19 cellular contexts compared by ENCODE assay signal in genomic region chr12:78398750-78399149, GRCh38.
DNase-seq lines count a peak whose midpoint lies in the region; ATAC-seq, FAIRE-seq and TF ChIP-seq lines count a peak whose summit lies in the region.
"Had no signal": no experiment of that assay in that cellular context is flagged by ENCODE, and none has a peak within 500 bp of the region (broad histone marks: within the 10 kb centered on the region; RNA-seq: fewer than 3 reads in every experiment).

No MANE protein-coding gene starts in this region.

- H3K27me3 ChIP-seq in mesenchymal stem cell (ENCODE audit: control insufficient read depth in 1 of 2, insufficient read depth in 1 of 2, low read length in 2 of 2) (peaks cover 0 to 3% of the 10 kb centered on the region in 2 experiments), ovary (no peaks in the 10 kb centered on the region)

- H3K79me1 ChIP-seq in mesenchymal stem cell (replicated peaks; ENCODE audit: low read length, poor library complexity, severe bottlenecking): no peaks in the 10 kb centered on the region

- no peak overlapping the region for H3K4ac ChIP-seq in mesenchymal stem cell (ENCODE audit: low read depth in 1 of 2, low read length in 2 of 2)

- no peak overlapping the region for H4K8ac ChIP-seq in mesenchymal stem cell (ENCODE audit: low read length)

- intact Hi-C loops in activated CD4-positive, alpha-beta T cell treated with anti-CD3 and anti-CD28 coated beads for 36 hours (cut with DNase I, micrococcal nuclease): no loop called here
- intact Hi-C loops in ovary (cut with DNase I): no loop called here

- POLR2A ChIA-PET in activated CD4-positive, alpha-beta T cell treated with anti-CD3 and anti-CD28 coated beads for 36 hours (lab: Charles Lee): no interaction called here

- H3K14ac ChIP-seq in mesenchymal stem cell (ENCODE audit: low read length in 2 of 2): no peak overlapping the region

- H3K9ac ChIP-seq in mesenchymal stem cell (ENCODE audit: low read length): no peak overlapping the region

- no peak overlapping the region for H4K91ac ChIP-seq in mesenchymal stem cell (ENCODE audit: low read length)

- no peak overlapping the region for H2BK120ac ChIP-seq in mesenchymal stem cell (ENCODE audit: low read depth, low read length)

- H3K4me1 ChIP-seq in mesenchymal stem cell (ENCODE audit: control insufficient read depth, insufficient read depth, low read depth, low read length): peaks cover 2% of the 10 kb centered on the region
- no peaks in the 10 kb centered on the region for H3K4me1 ChIP-seq in ovary (ENCODE audit: insufficient read depth)

- H3K18ac ChIP-seq in mesenchymal stem cell (ENCODE audit: low read depth in 1 of 2, low read length in 2 of 2): no peak overlapping the region

- no peak overlapping the region for H2BK15ac ChIP-seq in mesenchymal stem cell (ENCODE audit: low read depth, poor library complexity, severe bottlenecking)

- TF ChIP-seq EP300 in ovary (IDR thresholded peaks at IDR 0.05): no peak

- no peaks in the 10 kb centered on the region for H3K9me3 ChIP-seq in mesenchymal stem cell (ENCODE audit: control insufficient read depth, low read length)
- no peaks in the 10 kb centered on the region for H3K9me3 ChIP-seq in ovary

- no peak overlapping the region for H3K27ac Mint-ChIP-seq in activated CD4-positive, alpha-beta T cell treated with anti-CD3 and anti-CD28 coated beads for 36 hours

- H3K36me3 ChIP-seq in mesenchymal stem cell (ENCODE audit: control insufficient read depth in 1 of 2, insufficient read depth in 2 of 2, low read depth in 1 of 2, low read length in 2 of 2) (no peaks in the 10 kb centered on the region), ovary (no peaks in the 10 kb centered on the region)

- ATAC-seq in activated CD4-positive, alpha-beta T cell treated with anti-CD3 and anti-CD28 coated beads for 36 hours: no peak
- no peak for ATAC-seq in omental fat pad (ENCODE audit: low FRiP score)
- ATAC-seq: GM12878 had no signal

- H2AK5ac ChIP-seq in mesenchymal stem cell (ENCODE audit: low read length, severe bottlenecking): no peak overlapping the region

- no peak overlapping the region for H2BK12ac ChIP-seq in mesenchymal stem cell (ENCODE audit: low read length in 2 of 2)

- CTCF ChIA-PET in activated CD4-positive, alpha-beta T cell treated with anti-CD3 and anti-CD28 coated beads for 36 hours (lab: Charles Lee): no interaction called here

- WGBS in mesenchymal stem cell: 8% methylated on average over 2 of the region's 2 CpGs
- WGBS in ovary, 3 donors: 92 to 97% (median 97%) methylated on average over 2 of the region's 2 CpGs

- H3K23ac ChIP-seq in mesenchymal stem cell (ENCODE audit: low read length in 2 of 2): no peak overlapping the region

- FAIRE-seq in RCC 7860 (lab: Jason Lieb, UNC): peak; percentile 94
- no peak for FAIRE-seq in GM19239 (lab: Jason Lieb, UNC)
- FAIRE-seq: GM12878, H1 had no signal

- H3K36me3 Mint-ChIP-seq in activated CD4-positive, alpha-beta T cell treated with anti-CD3 and anti-CD28 coated beads for 36 hours (ENCODE audit: low read depth): no peaks in the 10 kb centered on the region

- H3K27ac ChIP-seq in mesenchymal stem cell (ENCODE audit: low read length, poor library complexity, severe bottlenecking) (no peak overlapping the region), ovary (no peak overlapping the region)

- no peak overlapping the region for H2BK5ac ChIP-seq in mesenchymal stem cell (ENCODE audit: low read depth, low read length, poor library complexity, severe bottlenecking)

- no peaks in the 10 kb centered on the region for H3K27me3 Mint-ChIP-seq in activated CD4-positive, alpha-beta T cell treated with anti-CD3 and anti-CD28 coated beads for 36 hours

- H2AFZ ChIP-seq in mesenchymal stem cell (ENCODE audit: low read depth, low read length): no peak overlapping the region

- H3K4me2 ChIP-seq in mesenchymal stem cell (ENCODE audit: low read length, poor library complexity, severe bottlenecking): no peak overlapping the region

- no peak for TF ChIP-seq POLR2A in ovary (IDR thresholded peaks at IDR 0.05)

- H3K4me3 Mint-ChIP-seq in activated CD4-positive, alpha-beta T cell treated with anti-CD3 and anti-CD28 coated beads for 36 hours: no peak overlapping the region

- peak; percentile 8 for DNase-seq in EL
- DNase-seq in RCC 7860 (ENCODE audit: low spot score): peak; percentile 78
- DNase-seq in choroid plexus epithelial cell (ENCODE audit: low read depth): peak; percentile 23
- DNase-seq in mesenchymal stem cell: peak; percentile 78
- no peak for DNase-seq in activated CD4-positive, alpha-beta T cell treated with anti-CD3 and anti-CD28 coated beads for 36 hours
- DNase-seq in GM19239 (ENCODE audit: insufficient read length, low spot score): no peak
- no peak for DNase-seq in ovary
- no peak for DNase-seq in omental fat pad (ENCODE audit: low spot score)
- DNase-seq: DMS79, GDM1, KBM-7, NCI-H1092 treated with DMSO at 0.1 percent for 48 hours, NCI-H1694 treated with DMSO at 0.1 percent for 48 hours, NCI-H2107, NCI-H524 treated with DMSO at 0.1 percent for 48 hours, SIG-M5, SW 1271 had no signal

- TF ChIP-seq CTCF in choroid plexus epithelial cell (conservative IDR thresholded peaks at IDR 0.05; ENCODE audit: low read depth, low read length): no peak
- TF ChIP-seq CTCF in ovary (IDR thresholded peaks at IDR 0.05): no peak
- TF ChIP-seq CTCF in omental fat pad (IDR thresholded peaks at IDR 0.05): no peak

- H3K4me3 ChIP-seq in choroid plexus epithelial cell (ENCODE audit: low read depth, low read length) (no peak overlapping the region), mesenchymal stem cell (ENCODE audit: insufficient read depth in 1 of 2, low read depth in 1 of 2, low read length in 2 of 2) (no peak overlapping the region), ovary (no peak overlapping the region)
- H3K4me3 ChIP-seq: GM12878 had no signal

- H3K4me1 Mint-ChIP-seq in activated CD4-positive, alpha-beta T cell treated with anti-CD3 and anti-CD28 coated beads for 36 hours: no peaks in the 10 kb centered on the region

- no peaks in the 10 kb centered on the region for H3K9me3 Mint-ChIP-seq in activated CD4-positive, alpha-beta T cell treated with anti-CD3 and anti-CD28 coated beads for 36 hours (ENCODE audit: low read depth)

Comparison
In these comparisons a context has a peak if more than half of its experiments do, and no peak if none do; other contexts are left out.
1. DNase-seq: peak in EL (single experiment), RCC 7860 (single experiment), choroid plexus epithelial cell (single experiment) and mesenchymal stem cell (single experiment); none in activated CD4-positive, alpha-beta T cell treated with anti-CD3 and anti-CD28 coated beads for 36 hours (single experiment), GM19239 (single experiment), ovary (0 of 5) and omental fat pad (single experiment).